6 cellular contexts compared by ENCODE assay signal in the genomic region with DNA sequence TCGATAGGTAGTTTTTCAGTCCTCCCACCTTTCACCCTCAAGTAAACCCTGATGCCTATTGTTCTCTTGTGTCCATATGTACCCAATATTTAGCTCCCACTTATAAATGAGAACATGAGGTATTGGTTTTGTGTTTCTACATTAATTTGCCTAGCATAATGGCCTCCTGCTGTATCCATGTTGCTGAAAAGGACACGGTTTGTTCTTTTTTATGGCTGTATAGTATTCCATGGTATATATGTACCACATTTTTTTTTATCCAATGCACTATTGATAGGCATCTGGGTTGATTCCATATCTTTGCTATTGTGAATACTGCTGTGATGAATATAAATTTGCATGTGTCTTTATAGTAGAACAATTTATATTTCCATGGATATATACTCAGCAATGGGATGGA.
"Had no signal": no experiment of that assay in that cellular context is flagged by ENCODE, and none has a peak within 500 bp of the region (broad histone marks: within the 10 kb centered on the region; RNA-seq: fewer than 3 reads in every experiment).

No MANE protein-coding gene starts in this region.

- ATAC-seq: HepG2 had no signal

- H3K27ac ChIP-seq: HL-60 had no signal

- FAIRE-seq: HepG2, HTR-8/SVneo had no signal

- DNase-seq: IMR-90, KBM-7, KG1 had no signal
